ENCODE assay signal across 20 cellular contexts in genomic region chr12:51195841-51196240, GRCh38.
"Had no signal": no experiment of that assay in that cellular context is flagged by ENCODE, and none has a peak within 500 bp of the region (broad histone marks: within the 10 kb centered on the region; RNA-seq: fewer than 3 reads in every experiment).

No MANE protein-coding gene starts in this region.

- H3K27ac ChIP-seq: colonic mucosa, epithelial cell of prostate, foreskin keratinocyte, heart right ventricle, left lung had no signal

- DNase-seq: colonic mucosa; cortex of kidney; effector CD8-positive, alpha-beta T cell; effector memory CD8-positive, alpha-beta T cell; endodermal cell; erythroblast; foreskin keratinocyte; glutamatergic neuron; heart right ventricle; hippocampal formation; left cardiac atrium; left lung; left ventricle myocardium superior; mammary epithelial cell; mesendoderm; midbrain; naive thymus-derived CD4-positive, alpha-beta T cell had no signal

- H3K27me3 ChIP-seq: colonic mucosa, foreskin keratinocyte, heart right ventricle, left lung had no signal

- H3K36me3 ChIP-seq: colonic mucosa had no signal

- ATAC-seq: effector memory CD8-positive, alpha-beta T cell; esophagus mucosa; foreskin keratinocyte; left lung; left ventricle myocardium superior; naive thymus-derived CD4-positive, alpha-beta T cell had no signal

- H3K4me1 ChIP-seq: colonic mucosa, foreskin keratinocyte, left lung had no signal

- H3K4me3 ChIP-seq: colonic mucosa, heart right ventricle, left lung, lung had no signal

- H3K9me3 ChIP-seq: colonic mucosa, heart right ventricle, left lung had no signal
